In the genomic region with DNA sequence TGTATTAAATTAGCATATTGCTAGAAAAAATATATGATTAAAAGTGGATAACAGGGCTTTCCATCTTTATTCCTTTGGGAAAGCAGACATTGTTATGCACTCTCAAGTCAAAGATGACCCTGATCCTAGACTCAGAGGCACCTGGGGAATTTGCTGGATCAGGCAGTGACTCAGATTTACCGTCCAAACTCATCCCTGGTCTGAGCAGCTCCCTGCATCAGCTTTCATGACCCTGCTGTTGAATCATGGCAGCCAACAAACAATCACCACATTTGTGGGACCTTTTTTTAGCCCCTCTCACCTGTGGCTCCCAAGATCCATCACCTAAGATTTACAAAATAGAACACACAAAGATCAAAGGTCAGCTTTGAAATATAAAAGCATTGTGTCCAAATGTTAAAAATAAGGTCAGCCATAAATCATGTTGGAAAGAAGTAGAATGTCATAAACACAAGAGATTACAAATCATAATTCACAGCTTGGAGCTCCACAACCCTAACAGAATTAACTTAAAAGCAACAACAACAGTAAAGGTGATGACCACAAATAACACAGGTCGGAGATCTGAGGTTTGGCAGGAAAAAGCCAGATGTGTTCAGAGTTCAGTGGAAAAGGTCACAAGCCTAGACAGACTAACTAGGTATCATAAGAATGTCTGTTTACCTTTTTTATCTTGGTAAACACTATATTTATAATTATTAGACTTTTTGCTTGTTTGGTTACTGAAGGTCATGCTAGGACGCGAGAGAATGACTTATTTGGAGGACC, we compare ENCODE assay signal across 19 cellular contexts.
"Had no signal": no experiment of that assay in that cellular context is flagged by ENCODE, and none has a peak within 500 bp of the region (broad histone marks: within the 10 kb centered on the region; RNA-seq: fewer than 3 reads in every experiment).

No MANE protein-coding gene starts in this region.

- H3K4me3 ChIP-seq: right atrium auricular region, smooth muscle cell, transverse colon had no signal

- DNase-seq: activated CD4-positive, alpha-beta T cell treated with anti-CD3 and anti-CD28 coated beads, Interleukin-2, amount 10 ng/mL, durations not matched to agents 7 days and 5 days; activated CD4-positive, CD25-positive, alpha-beta regulatory T cell; activated T-cell treated with anti-CD3 and anti-CD28 coated beads for 4 hours; amygdala; cerebellar nuclear complex; foreskin fibroblast; T-helper 17 cell; transverse colon had no signal

- H3K36me3 Mint-ChIP-seq: activated naive CD4-positive, alpha-beta T cell treated with anti-CD3 and anti-CD28 coated beads, Interleukin-2, amount 50 U/mL, for 72 hours; brain; mesothelial cell of epicardium; stimulated activated memory B cell treated with anti-CD40 and anti-IgM and Interleukin-4, amounts not matched to agents 10 μg/mL and 1 μg/mL and 100 μg/mL, for 72 hours had no signal

- H3K36me3 ChIP-seq: right atrium auricular region, transverse colon had no signal

- H2AFZ ChIP-seq: parathyroid adenoma had no signal

- ATAC-seq: activated naive CD4-positive, alpha-beta T cell treated with anti-CD3 and anti-CD28 coated beads, Interleukin-2, amount 50 U/mL, for 72 hours; esophagus mucosa; SK-N-SH treated with all-trans-retinoic acid at 6 μM for 48 hours; stimulated activated memory B cell treated with anti-CD40 and anti-IgM and Interleukin-4, amounts not matched to agents 10 μg/mL and 1 μg/mL and 100 μg/mL, for 72 hours; T-helper 17 cell had no signal

- FAIRE-seq: islet of Langerhans, TTC549 had no signal

- H3K9ac ChIP-seq: parathyroid adenoma had no signal

- H3K9me3 ChIP-seq: right atrium auricular region, transverse colon had no signal

- H3K4me3 Mint-ChIP-seq: activated CD4-positive, alpha-beta T cell treated with anti-CD3 and anti-CD28 coated beads, Interleukin-2, amount 10 ng/mL, durations not matched to agents 7 days and 5 days; brain; mesothelial cell of epicardium; stimulated activated memory B cell treated with anti-CD40 and anti-IgM and Interleukin-4, amounts not matched to agents 10 μg/mL and 1 μg/mL and 100 μg/mL, for 72 hours; T-helper 17 cell had no signal

- H3K79me2 ChIP-seq: parathyroid adenoma had no signal

- H3K9me3 Mint-ChIP-seq: activated CD4-positive, alpha-beta T cell treated with anti-CD3 and anti-CD28 coated beads, Interleukin-2, amount 10 ng/mL, durations not matched to agents 7 days and 5 days; activated naive CD4-positive, alpha-beta T cell treated with anti-CD3 and anti-CD28 coated beads, Interleukin-2, amount 50 U/mL, for 72 hours; mesothelial cell of epicardium; stimulated activated memory B cell treated with anti-CD40 and anti-IgM and Interleukin-4, amounts not matched to agents 10 μg/mL and 1 μg/mL and 100 μg/mL, for 72 hours had no signal

- H3K27me3 ChIP-seq: right atrium auricular region, transverse colon had no signal

- H3K4me2 ChIP-seq: smooth muscle cell had no signal

- H3K27ac ChIP-seq: parathyroid adenoma, right atrium auricular region, transverse colon had no signal

- H3K27ac Mint-ChIP-seq: activated CD4-positive, alpha-beta T cell treated with anti-CD3 and anti-CD28 coated beads, Interleukin-2, amount 10 ng/mL, durations not matched to agents 7 days and 5 days; activated naive CD4-positive, alpha-beta T cell treated with anti-CD3 and anti-CD28 coated beads, Interleukin-2, amount 50 U/mL, for 72 hours; brain; mesothelial cell of epicardium; stimulated activated memory B cell treated with anti-CD40 and anti-IgM and Interleukin-4, amounts not matched to agents 10 μg/mL and 1 μg/mL and 100 μg/mL, for 72 hours; T-helper 17 cell had no signal
